10 cellular contexts compared by ENCODE assay signal in the genomic region with DNA sequence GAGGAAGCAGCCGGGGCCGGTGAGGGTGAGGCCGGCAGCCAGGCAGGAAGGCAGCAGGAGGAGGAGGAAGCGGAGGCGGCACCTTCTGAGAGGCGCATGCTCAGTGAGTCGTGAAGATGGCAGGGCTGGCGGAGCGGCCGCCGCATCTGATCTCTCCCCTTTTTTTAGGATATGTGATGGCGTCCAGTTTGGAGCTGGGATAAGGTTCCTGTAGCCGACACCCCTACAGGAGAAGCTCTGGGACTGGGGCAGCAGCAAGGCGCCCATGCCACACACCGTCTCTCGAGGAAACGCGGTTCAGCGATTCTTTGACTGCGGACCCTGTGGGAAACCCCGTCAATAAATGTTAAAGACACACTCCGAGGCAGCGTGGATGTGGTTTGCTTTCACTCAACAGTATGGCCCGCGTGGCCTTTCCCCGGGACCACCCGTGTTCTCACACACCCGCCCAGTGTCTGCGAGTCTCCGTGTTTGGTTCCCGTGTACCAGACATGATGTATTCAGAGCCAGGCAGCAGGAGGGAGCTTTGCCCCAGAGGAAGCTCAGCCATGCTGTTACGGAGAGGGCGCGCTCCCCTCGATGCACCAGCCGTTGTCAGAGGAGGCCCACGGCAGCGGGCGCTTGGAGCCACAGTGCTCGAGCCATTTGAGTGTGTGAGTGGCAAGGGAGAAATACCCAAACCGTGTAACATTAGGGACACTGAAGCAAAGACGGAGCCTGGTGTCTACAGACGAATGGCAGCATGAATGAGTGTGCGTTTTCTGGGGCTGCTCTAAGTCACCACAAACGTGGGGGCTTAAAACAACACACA. TPM values are rescaled to one million over a fixed set of nuclear protein-coding genes. Genes with fewer than 3 reads are reported as not detected.
A peak's percentile ranks its signal among the peaks of the same experiment; 100 is the strongest.
DNase-seq lines count a peak whose midpoint lies in the region; ATAC-seq and TF ChIP-seq lines count a peak whose summit lies in the region.
"Had no signal": no experiment of that assay in that cellular context is flagged by ENCODE, and none has a peak within 500 bp of the region (broad histone marks: within the 10 kb centered on the region; RNA-seq: fewer than 3 reads in every experiment).

No MANE protein-coding gene starts in this region.

- H3K4me3 Mint-ChIP-seq in memory B cell (peak overlapping the region; percentile 95), HFFc6 (no peak overlapping the region)
- H3K4me3 Mint-ChIP-seq: neural crest cell had no signal

- H3K9me3 Mint-ChIP-seq in memory B cell (no peaks in the 10 kb centered on the region), HFFc6 (no peaks in the 10 kb centered on the region)
- H3K9me3 Mint-ChIP-seq: neural crest cell had no signal

- H3K36me3 Mint-ChIP-seq in memory B cell (peaks cover 18% of the 10 kb centered on the region), HFFc6 (ENCODE audit: low read depth) (peaks cover 39% of the 10 kb centered on the region)

- in situ Hi-C loops in G401 (cut with HindIII; ENCODE audit: low sequenced_read_pairs) (no loop called here), KBM-7 (cut with MboI; ENCODE audit: low pct_unique_long_range_greater_than_20kb, low sequenced_read_pairs) (no loop called here)

- ATAC-seq in memory B cell (ENCODE audit: low read depth): peak; percentile 84

- H3K27ac Mint-ChIP-seq in memory B cell (peak overlapping the region; percentile 99), HFFc6 (no peak overlapping the region)

- H3K27me3 Mint-ChIP-seq in memory B cell: no peaks in the 10 kb centered on the region
- H3K27me3 Mint-ChIP-seq in HFFc6 (ENCODE audit: insufficient read depth): no peaks in the 10 kb centered on the region; the same call in 1 of the 2 replicates

- TF ChIP-seq CTCF in HFFc6 (IDR thresholded peaks at IDR 0.05): no peak

- DNase-seq in G401 (ENCODE audit: low spot score): peak; percentile 64
- DNase-seq in KBM-7: peak; percentile 85
- DNase-seq in activated effector memory CD4-positive, alpha-beta T cell treated with Interleukin-2 at 50 U/mL for 16 hours: peak; percentile 54
- peak; percentile 69 to 72 for DNase-seq in memory B cell (ENCODE audit: low spot score in 2 of 2)
- peak; percentile 52 to 70 for DNase-seq in stimulated activated CD8-positive, alpha-beta memory T cell treated with anti-CD3 and anti-CD28 coated beads, Interleukin-7, amount 100 ng/mL, for 4 hours (ENCODE audit: low read depth in 2 of 2)
- no peak for DNase-seq in NCI-H345 treated with DMSO at 0.1 percent for 48 hours (lab: John Stamatoyannopoulos, UW; ENCODE audit: unreplicated experiment)
- no peak for DNase-seq in SKM-1 (lab: John Stamatoyannopoulos, UW; ENCODE audit: unreplicated experiment)
- DNase-seq in HFFc6: no peak
- DNase-seq: DND-41 had no signal

- H3K4me1 Mint-ChIP-seq in memory B cell: peaks cover 32% of the 10 kb centered on the region
- H3K4me1 Mint-ChIP-seq in HFFc6 (ENCODE audit: low read depth): peaks cover 21% of the 10 kb centered on the region

RNA-seq across cellular contexts. Expression of a gene that starts 27.7 kb away (rescaled TPM):
- total RNA-seq in G401 (2014; rRNA removed; shearing (Covaris generic)): 67.4 and 86.6 TPM in 2 replicates
- total RNA-seq in HFFc6 (2021; fragmentation: NEBNext Ultra II Directional; extraction: Animal tissue kit (Norgen Biotek cat#: 25700)): 10 to 100 TPM; 36.5 to 44.2 (median 38.9) TPM

RNA-seq across cellular contexts. Expression of a gene that starts 41.1 kb away (rescaled TPM):
- total RNA-seq in G401 (2014; rRNA removed; shearing (Covaris generic)): 77.8 and 79.4 TPM in 2 replicates
- total RNA-seq in HFFc6 (2021; fragmentation: NEBNext Ultra II Directional; extraction: Animal tissue kit (Norgen Biotek cat#: 25700)): 10 to 100 TPM; 51.6 to 57.2 (median 53.3) TPM

Comparison
In these comparisons a context has a peak if more than half of its experiments do, and no peak if none do; other contexts are left out.
1. DNase-seq: peak in G401 (single experiment), KBM-7 (single experiment), activated effector memory CD4-positive, alpha-beta T cell treated with Interleukin-2 at 50 U/mL for 16 hours (single experiment), memory B cell (2 of 2) and stimulated activated CD8-positive, alpha-beta memory T cell treated with anti-CD3 and anti-CD28 coated beads, Interleukin-7, amount 100 ng/mL, for 4 hours (2 of 2); none in NCI-H345 treated with DMSO at 0.1 percent for 48 hours (single experiment), SKM-1 (single experiment) and HFFc6 (single experiment).